8 cellular contexts compared by ENCODE assay signal in genomic region chr2:2117923-2118322, GRCh38.
"Had no signal": no experiment of that assay in that cellular context is flagged by ENCODE, and none has a peak within 500 bp of the region (broad histone marks: within the 10 kb centered on the region; RNA-seq: fewer than 3 reads in every experiment).

No MANE protein-coding gene starts in this region.

- H3K4me3 Mint-ChIP-seq: GM23338, H9, HFFc6 had no signal

- ATAC-seq: GM23338, HCT116 had no signal

- DNase-seq: GM23248, GOT3, H7, H9, HCEC 1CT, HFFc6 had no signal

- H3K27ac Mint-ChIP-seq: GM23338, H9, HFFc6 had no signal

- H3K9me3 Mint-ChIP-seq: GM23338, H9 had no signal
